ENCODE assay signal across 1 cellular context in genomic region chrX:17377047-17377692, GRCh38.
TF ChIP-seq lines count a peak whose summit lies in the region.

No MANE protein-coding gene starts in this region.

TF ChIP-seq in H1, 55 proteins besides CTCF, POLR2A, EP300 and RAD21:
- no peak for TF ChIP-seq USF2 (IDR thresholded peaks at IDR 0.05; ENCODE audit: low read length)
- no peak for TF ChIP-seq CBX5 (IDR thresholded peaks at IDR 0.05; ENCODE audit: low read depth, low read length)
- no peak for TF ChIP-seq GTF2F1 (IDR thresholded peaks at IDR 0.05; ENCODE audit: borderline replicate concordance, low read depth, low read length)
- no peak for TF ChIP-seq SIN3A (conservative IDR thresholded peaks at IDR 0.05 in 1 of 2, IDR thresholded peaks at IDR 0.05 in 1 of 2; ENCODE audit: low read depth in 1 of 2, low read length in 2 of 2)
- peak; percentile 16; the same call in 1 of the 2 replicates for TF ChIP-seq CEBPB (IDR thresholded peaks at IDR 0.05; ENCODE audit: low read depth, low read length)
- no peak for TF ChIP-seq YY1 (IDR thresholded peaks at IDR 0.05; ENCODE audit: low read depth, low read length)
- TF ChIP-seq, protein P1, sequence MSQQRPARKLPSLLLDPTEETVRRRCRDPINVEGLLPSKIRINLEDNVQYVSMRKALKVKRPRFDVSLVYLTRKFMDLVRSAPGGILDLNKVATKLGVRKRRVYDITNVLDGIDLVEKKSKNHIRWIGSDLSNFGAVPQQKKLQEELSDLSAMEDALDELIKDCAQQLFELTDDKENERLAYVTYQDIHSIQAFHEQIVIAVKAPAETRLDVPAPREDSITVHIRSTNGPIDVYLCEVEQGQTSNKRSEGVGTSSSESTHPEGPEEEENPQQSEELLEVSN (IDR thresholded peaks at IDR 0.05) = 0 out of 2 replicates have a peak, but pooled peaks have one; percentile 7
- TF ChIP-seq RFX5 (IDR thresholded peaks at IDR 0.05; ENCODE audit: borderline replicate concordance, low read depth, low read length) = no peak
- TF ChIP-seq MAFK (IDR thresholded peaks at IDR 0.05; ENCODE audit: low read depth, low read length) = no peak
- peak; percentile 28 for TF ChIP-seq KDM4A (IDR thresholded peaks at IDR 0.05; ENCODE audit: low read depth, low read length, severe bottlenecking)
- TF ChIP-seq TEAD4 (IDR thresholded peaks at IDR 0.05; ENCODE audit: low read depth, low read length) = no peak
- no peak for TF ChIP-seq NRF1 (IDR thresholded peaks at IDR 0.05; ENCODE audit: low read depth, low read length)
- TF ChIP-seq HDAC6 (IDR thresholded peaks at IDR 0.05; ENCODE audit: low read depth, low read length) = no peak
- TF ChIP-seq RNF2 (IDR thresholded peaks at IDR 0.05; ENCODE audit: borderline replicate concordance, low read depth, low read length, missing control alignments, poor library complexity, severe bottlenecking) = no peak
- TF ChIP-seq CTBP2 (IDR thresholded peaks at IDR 0.05; ENCODE audit: borderline replicate concordance, insufficient read depth, insufficient read length, low read length) = no peak
- TF ChIP-seq SAP30 (IDR thresholded peaks at IDR 0.05; ENCODE audit: insufficient read depth, insufficient replicate concordance, low read length) = no peak
- peak; percentile 30 for TF ChIP-seq ASH2L (IDR thresholded peaks at IDR 0.05; ENCODE audit: low read length)
- no peak for TF ChIP-seq SP1 (IDR thresholded peaks at IDR 0.05; ENCODE audit: low read depth, low read length)
- TF ChIP-seq JUN (IDR thresholded peaks at IDR 0.05; ENCODE audit: low read depth, low read length) = no peak
- no peak for TF ChIP-seq GABPA (IDR thresholded peaks at IDR 0.05; ENCODE audit: borderline replicate concordance, insufficient read depth, low read length)
- peak; percentile 85 for TF ChIP-seq CREB1 (IDR thresholded peaks at IDR 0.05)
- no peak for TF ChIP-seq NANOG (IDR thresholded peaks at IDR 0.05; ENCODE audit: insufficient read depth, low read depth, low read length, poor library complexity, severe bottlenecking)
- TF ChIP-seq CHD2 (IDR thresholded peaks at IDR 0.05; ENCODE audit: low read length) = no peak
- 0 out of 2 replicates have a peak, but pooled peaks have one; percentile 4 for TF ChIP-seq MAX (IDR thresholded peaks at IDR 0.05)
- no peak for TF ChIP-seq SIRT6 (IDR thresholded peaks at IDR 0.05; ENCODE audit: low read length)
- TF ChIP-seq BRCA1 (IDR thresholded peaks at IDR 0.05; ENCODE audit: low read depth, low read length) = no peak
- TF ChIP-seq CHD1 (IDR thresholded peaks at IDR 0.05; ENCODE audit: low read depth, low read length) = no peak
- no peak for TF ChIP-seq KDM5A (IDR thresholded peaks at IDR 0.05; ENCODE audit: low read length)
- TF ChIP-seq TCF12 (IDR thresholded peaks at IDR 0.05; ENCODE audit: low read depth, low read length) = no peak
- TF ChIP-seq KDM1A (IDR thresholded peaks at IDR 0.05; ENCODE audit: borderline replicate concordance, low read length) = no peak
TF ChIP-seq in H1: peak in this region for 6.
